Comparison of ENCODE assay signal across 8 cellular contexts in genomic region chr20:3470627-3471396, GRCh38.
DNase-seq lines count a peak whose midpoint lies in the region; ATAC-seq and TF ChIP-seq lines count a peak whose summit lies in the region.

TSS of gene ATRN (plus strand) at chr20:3471018. CDS start at chr20:3471108, 90 bp downstream.

- peak within 1 kb of the TSS; percentile 39 to 93 (median 89) for H3K27ac Mint-ChIP-seq in nephron

- POLR2A ChIA-PET in RWPE1 (lab: Yijun Ruan, JAX; ENCODE audit: low non-redundant PET) = no interaction called here

- peaks cover 8% of the 10 kb centered on the region; the same call in 1 of the 2 replicates for H4K20me1 ChIP-seq in DOHH2 (ENCODE audit: control insufficient read depth, insufficient read depth, low read depth, low read length)

- no peaks in the 10 kb centered on the region for H3F3A ChIP-seq in DOHH2 (ENCODE audit: control insufficient read depth, insufficient read depth)

- H3K9me2 ChIP-seq in DOHH2 (replicated peaks; ENCODE audit: control insufficient read depth, low read length) = no peaks in the 10 kb centered on the region

- peaks cover 9% of the 10 kb centered on the region for H3K27me3 ChIP-seq in DOHH2 (ENCODE audit: control insufficient read depth, low read length)

- peak; percentile 81 for ATAC-seq in GM21737 (IDR thresholded peaks at IDR 0.05; ENCODE audit: unreplicated experiment)

- H3K36me3 Mint-ChIP-seq in nephron (ENCODE audit: low read depth) = peaks cover 6% of the 10 kb centered on the region

- H3K79me2 ChIP-seq in DOHH2 (ENCODE audit: control insufficient read depth, low read length) = peaks cover 36% of the 10 kb centered on the region

- H3K36me3 ChIP-seq in DOHH2 (ENCODE audit: control insufficient read depth, low read length) = peaks cover 4% of the 10 kb centered on the region; the same call in 1 of the 2 replicates
- no peaks in the 10 kb centered on the region for H3K36me3 ChIP-seq in KOPT-K1 (ENCODE audit: insufficient read depth, low read length)

- DNase-seq in RWPE1 (ENCODE audit: low spot score) (peak; percentile 95), fibroblast of pulmonary artery (ENCODE audit: low read depth) (peak; percentile 93)
- peak; percentile 80 for DNase-seq in activated effector memory CD4-positive, alpha-beta T cell treated with Interleukin-2 at 50 U/mL for 16 hours
- DNase-seq in stimulated activated naive CD4-positive, alpha-beta T cell treated with Interleukin-2 at 50 U/mL for 16 hours (lab: John Stamatoyannopoulos, UW) = peak; percentile 86

- peaks cover 21% of the 10 kb centered on the region for H3K4me1 ChIP-seq in DOHH2 (ENCODE audit: control insufficient read depth, low read length)

- no peak within 1 kb of the TSS for H3K27ac ChIP-seq in DOHH2 (ENCODE audit: low read depth, low read length)
- peak within 1 kb of the TSS; percentile 20 for H3K27ac ChIP-seq in KOPT-K1 (ENCODE audit: low read depth, low read length, poor library complexity, severe bottlenecking)
- H3K27ac ChIP-seq in RWPE1 = peak within 1 kb of the TSS; percentile 73

- peaks cover 8% of the 10 kb centered on the region for H3K27me3 Mint-ChIP-seq in nephron (ENCODE audit: low read depth)

- peak within 1 kb of the TSS; percentile 94 to 97 (median 96) for H3K4me3 Mint-ChIP-seq in nephron

- H3K9me3 ChIP-seq in DOHH2 (ENCODE audit: control insufficient read depth, insufficient read depth, low read length) (no peaks in the 10 kb centered on the region), KOPT-K1 (ENCODE audit: insufficient read depth, low read length, poor library complexity, severe bottlenecking) (peaks cover 10% of the 10 kb centered on the region)

- TF ChIP-seq CTCF in DOHH2 (IDR thresholded peaks at IDR 0.05; ENCODE audit: low read depth, low read length, poor library complexity, severe bottlenecking) (no peak), RWPE1 (conservative IDR thresholded peaks at IDR 0.05; ENCODE audit: low read depth) (no peak), fibroblast of pulmonary artery (IDR thresholded peaks at IDR 0.05; ENCODE audit: low read length, missing control alignments) (no peak), nephron (IDR thresholded peaks at IDR 0.05; ENCODE audit: unreplicated experiment in 3 of 3) (no peak)

- H3K4me3 ChIP-seq in DOHH2 (ENCODE audit: low read length) (peak within 1 kb of the TSS; percentile 83), fibroblast of pulmonary artery (replicated peaks; ENCODE audit: low read depth, low read length) (peak within 1 kb of the TSS; percentile 83)

- no peaks in the 10 kb centered on the region for H3K9me3 Mint-ChIP-seq in nephron

- CTCF ChIA-PET in RWPE1 (lab: Yijun Ruan, JAX) = interaction anchor here (0.6 kb wide), 3 partner anchors 81 to 515 kb away, joined by 3 read pairs; no protein-coding TSS in a partner anchor

- H3K4me1 Mint-ChIP-seq in nephron = peaks cover 28% of the 10 kb centered on the region

- peak within 1 kb of the TSS; percentile 80 for H3K4me2 ChIP-seq in DOHH2 (ENCODE audit: low read length)
